8 cellular contexts compared by ENCODE assay signal in the genomic region with DNA sequence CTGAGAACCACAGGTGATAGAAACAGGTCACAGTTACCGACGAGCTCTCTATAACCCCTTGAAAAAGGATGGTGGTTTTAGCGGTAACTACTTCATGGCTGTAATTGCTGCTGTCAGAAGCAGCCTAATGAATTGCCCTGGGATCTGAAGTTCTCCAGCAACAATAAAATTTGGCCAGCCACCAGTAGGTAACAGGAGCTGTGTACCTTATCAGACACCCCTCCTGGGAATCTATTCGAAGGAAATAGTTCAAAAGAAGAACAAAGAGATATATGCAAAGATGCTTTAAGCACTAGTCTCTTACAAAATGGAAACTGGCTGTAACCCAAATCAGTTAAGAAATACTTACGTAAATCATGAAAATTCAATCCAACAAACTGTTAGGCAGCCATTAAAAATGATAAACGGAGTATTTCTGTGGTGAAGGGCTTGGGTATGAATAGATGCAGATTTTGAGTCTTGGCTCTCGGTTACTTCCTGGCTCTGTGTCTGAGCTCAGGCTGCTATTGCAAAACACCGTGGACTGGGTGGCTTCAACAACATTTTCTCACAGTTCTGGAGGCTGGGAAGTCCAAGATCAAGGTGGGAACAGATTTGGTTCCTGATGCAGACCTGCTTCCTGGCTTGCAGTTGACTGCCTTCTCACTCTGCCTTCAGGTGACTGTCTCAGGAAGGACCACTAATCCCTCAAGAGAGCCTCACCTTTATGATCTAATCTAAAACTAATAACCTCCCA. TPM values are rescaled to one million over a fixed set of nuclear protein-coding genes. Genes with fewer than 3 reads are reported as not detected.
A peak's percentile ranks its signal among the peaks of the same experiment; 100 is the strongest.
DNase-seq lines count a peak whose midpoint lies in the region; TF ChIP-seq lines count a peak whose summit lies in the region.

No MANE protein-coding gene starts in this region.

- H3K27ac Mint-ChIP-seq in activated T-helper 2 cell treated with anti-CD3 and anti-CD28 coated beads, Interferon-gamma antibody, Interleukin-2, Interleukin-4, amounts not matched to agents 10 μg/mL and 5 μg/mL and 100 μg/mL, durations not matched to agents 14 hours and 24 hours and 36 hours: peak overlapping the region; percentile 83

- H3K27ac ChIP-seq in HUES6 (ENCODE audit: low read depth, low read length): no peak overlapping the region
- peak overlapping the region; percentile 95 to 97 (median 96) for H3K27ac ChIP-seq in transverse colon

- no peak for TF ChIP-seq POLR2A in transverse colon (IDR thresholded peaks at IDR 0.05)

- DNase-seq in AG20443 (ENCODE audit: low spot score) (peak; percentile 56), iris pigment epithelial cell (ENCODE audit: low read depth) (peak; percentile 90), transverse colon (peak; percentile 21), NCI-H69 (lab: John Stamatoyannopoulos, UW) (no peak), RPMI8226 (no peak)
- no peak for DNase-seq in activated T-helper 2 cell treated with anti-CD3 and anti-CD28 coated beads, Interferon-gamma antibody, Interleukin-2, Interleukin-4, amounts not matched to agents 10 μg/mL and 5 μg/mL and 100 μg/mL, durations not matched to agents 14 hours and 24 hours and 36 hours (ENCODE audit: low spot score)
- DNase-seq in stimulated activated CD4-positive, alpha-beta T cell treated with anti-CD3 and anti-CD28 coated beads, Interleukin-4, amount 100 ng/mL, for 4 hours: no peak

- H3K9ac ChIP-seq in HUES6 (ENCODE audit: low read length): no peak overlapping the region

- peaks cover 44% of the 10 kb centered on the region for H3K4me1 Mint-ChIP-seq in activated T-helper 2 cell treated with anti-CD3 and anti-CD28 coated beads, Interferon-gamma antibody, Interleukin-2, Interleukin-4, amounts not matched to agents 10 μg/mL and 5 μg/mL and 100 μg/mL, durations not matched to agents 14 hours and 24 hours and 36 hours (ENCODE audit: low read depth)

- TF ChIP-seq CTCF in transverse colon (IDR thresholded peaks at IDR 0.05): no peak

- H3K9me3 ChIP-seq in HUES6 (ENCODE audit: control insufficient read depth, insufficient read depth, low read depth, low read length) (peaks cover 5% of the 10 kb centered on the region; the same call in 1 of the 2 replicates), transverse colon (no peaks in the 10 kb centered on the region)

- H3K27me3 ChIP-seq in HUES6 (ENCODE audit: control insufficient read depth, insufficient read depth, low read length) (no peaks in the 10 kb centered on the region), transverse colon (no peaks in the 10 kb centered on the region)

- H3K4me3 ChIP-seq in HUES6 (ENCODE audit: low read depth, low read length): peak overlapping the region; percentile 81
- peak overlapping the region in 3 of 4 donors; percentile 66 to 92 (median 83) for H3K4me3 ChIP-seq in transverse colon

- peak overlapping the region; percentile 88 for H3K4me3 Mint-ChIP-seq in activated T-helper 2 cell treated with anti-CD3 and anti-CD28 coated beads, Interferon-gamma antibody, Interleukin-2, Interleukin-4, amounts not matched to agents 10 μg/mL and 5 μg/mL and 100 μg/mL, durations not matched to agents 14 hours and 24 hours and 36 hours (ENCODE audit: low read depth)

- H3K36me3 Mint-ChIP-seq in activated T-helper 2 cell treated with anti-CD3 and anti-CD28 coated beads, Interferon-gamma antibody, Interleukin-2, Interleukin-4, amounts not matched to agents 10 μg/mL and 5 μg/mL and 100 μg/mL, durations not matched to agents 14 hours and 24 hours and 36 hours (ENCODE audit: low read depth): peaks cover 12% of the 10 kb centered on the region

- H3K27me3 Mint-ChIP-seq in activated T-helper 2 cell treated with anti-CD3 and anti-CD28 coated beads, Interferon-gamma antibody, Interleukin-2, Interleukin-4, amounts not matched to agents 10 μg/mL and 5 μg/mL and 100 μg/mL, durations not matched to agents 14 hours and 24 hours and 36 hours (ENCODE audit: low read depth): peaks cover 13% of the 10 kb centered on the region

- peaks cover 16% of the 10 kb centered on the region for H3K9me3 Mint-ChIP-seq in activated T-helper 2 cell treated with anti-CD3 and anti-CD28 coated beads, Interferon-gamma antibody, Interleukin-2, Interleukin-4, amounts not matched to agents 10 μg/mL and 5 μg/mL and 100 μg/mL, durations not matched to agents 14 hours and 24 hours and 36 hours

- H3K36me3 ChIP-seq in HUES6 (ENCODE audit: control insufficient read depth, insufficient read depth, low read length) (no peaks in the 10 kb centered on the region), transverse colon (no peaks in the 10 kb centered on the region)

- 39 to 58% methylated on average over 3 to 8 of the region's 8 CpGs for WGBS in transverse colon (ENCODE audit: low coverage in 1 of 2), 2 donors

- intact Hi-C loops in activated T-helper 2 cell treated with anti-CD3 and anti-CD28 coated beads, Interferon-gamma antibody, Interleukin-2, Interleukin-4, amounts not matched to agents 10 μg/mL and 5 μg/mL and 100 μg/mL, durations not matched to agents 14 hours and 24 hours and 36 hours (cut with micrococcal nuclease): loop anchor here (2.0 to 10.0 kb wide), 5 partner anchors 268 to 845 kb away; a partner anchor contains a TSS
- intact Hi-C loops in transverse colon (cut with DNase I; ENCODE audit: low total_unique reads): loop anchor here (10.0 kb wide), 1 partner anchor 662 kb away; no protein-coding TSS in a partner anchor

- H3K4me1 ChIP-seq in HUES6 (ENCODE audit: control insufficient read depth, insufficient read depth, low read length): peaks cover 14% of the 10 kb centered on the region
- H3K4me1 ChIP-seq in transverse colon: peaks cover 0 to 40% (median 17%) of the 10 kb centered on the region in 4 donors

- TF ChIP-seq EP300 in transverse colon (IDR thresholded peaks at IDR 0.05; ENCODE audit: low read depth): no peak

- in situ Hi-C loops in transverse colon (cut with MboI; ENCODE audit: low pct_ligation_motif_present in 1 of 4, low pct_unique_long_range_greater_than_20kb in 1 of 4, low sequenced_read_pairs in 3 of 4): no loop called here

RNA-seq across cellular contexts. Expression of a gene that starts 1.6 kb away (rescaled TPM):
- total RNA-seq in activated T-helper 2 cell treated with anti-CD3 and anti-CD28 coated beads, Interferon-gamma antibody, Interleukin-2, Interleukin-4, amounts not matched to agents 10 μg/mL and 5 μg/mL and 100 μg/mL, durations not matched to agents 14 hours and 24 hours and 36 hours: 4.0 and 4.4 TPM in 2 replicates
- 10 to 100 TPM in 3 of 4 donors, 1 to 10 TPM in 1; 7.5 to 29.1 (median 19.2) TPM for total RNA-seq in transverse colon

Comparison
In these comparisons a context has a peak if more than half of its experiments do, and no peak if none do; other contexts are left out.
1. DNase-seq: peak in AG20443 (single experiment), iris pigment epithelial cell (single experiment) and transverse colon (single experiment); none in activated T-helper 2 cell treated with anti-CD3 and anti-CD28 coated beads, Interferon-gamma antibody, Interleukin-2, Interleukin-4, amounts not matched to agents 10 μg/mL and 5 μg/mL and 100 μg/mL, durations not matched to agents 14 hours and 24 hours and 36 hours (single experiment), NCI-H69 (single experiment), RPMI8226 (single experiment) and stimulated activated CD4-positive, alpha-beta T cell treated with anti-CD3 and anti-CD28 coated beads, Interleukin-4, amount 100 ng/mL, for 4 hours (0 of 2).